Comparison of ENCODE assay signal across 13 cellular contexts in the genomic region with DNA sequence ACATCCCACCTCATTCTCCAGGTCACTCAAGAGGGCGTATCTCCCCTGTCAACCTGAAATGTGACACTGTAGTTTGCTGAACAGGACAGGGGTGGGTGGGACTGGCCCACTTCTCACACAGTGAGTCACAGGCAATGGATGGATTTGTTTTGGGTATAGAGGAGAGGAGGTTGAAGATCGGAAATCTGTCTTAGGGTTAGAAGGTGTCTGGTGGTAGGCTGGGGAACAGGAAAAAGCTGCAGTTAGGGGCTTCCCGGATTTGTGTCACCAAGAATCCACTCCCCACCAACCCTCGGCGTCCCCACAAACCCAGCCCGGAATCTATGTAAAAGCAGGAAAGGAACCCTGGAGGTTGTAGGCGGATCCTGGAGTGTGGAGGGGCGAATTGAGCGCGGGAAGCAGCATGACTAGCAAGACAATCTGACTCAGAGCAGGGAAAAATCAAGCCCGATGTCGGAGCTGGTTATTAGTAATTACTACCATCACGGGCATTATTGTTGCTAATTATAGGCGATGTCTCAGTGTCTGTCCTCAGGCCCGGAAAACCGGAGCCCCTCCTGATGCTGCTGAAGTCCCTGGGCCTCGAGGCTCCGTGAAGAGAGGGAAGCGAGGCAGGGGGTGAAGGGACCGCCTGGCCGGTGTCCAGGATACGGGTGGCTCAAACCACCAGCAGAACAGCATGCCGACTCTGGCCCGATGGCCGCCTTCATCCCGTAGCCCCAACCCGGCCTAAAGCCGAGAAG. TPM values are rescaled to one million over a fixed set of nuclear protein-coding genes. Genes with fewer than 3 reads are reported as not detected.
DNase-seq lines count a peak whose midpoint lies in the region; ATAC-seq and TF ChIP-seq lines count a peak whose summit lies in the region.
"Had no signal": no experiment of that assay in that cellular context is flagged by ENCODE, and none has a peak within 500 bp of the region (broad histone marks: within the 10 kb centered on the region; RNA-seq: fewer than 3 reads in every experiment).

No MANE protein-coding gene starts in this region.

- H3K27me3 ChIP-seq in HUES6 (ENCODE audit: control insufficient read depth, insufficient read depth, low read length) (peaks cover 95% of the 10 kb centered on the region), neuron (ENCODE audit: insufficient read depth, low read length) (peaks cover 29% of the 10 kb centered on the region), body of pancreas (peaks cover 0 to 21% of the 10 kb centered on the region in 2 donors)

- peaks cover 59% of the 10 kb centered on the region for H3K4me1 ChIP-seq in HUES6 (ENCODE audit: control insufficient read depth, insufficient read depth, low read length)
- peaks cover 7% of the 10 kb centered on the region for H3K4me1 ChIP-seq in neuron (ENCODE audit: insufficient read depth, low read length)
- H3K4me1 ChIP-seq in body of pancreas = peaks cover 32% of the 10 kb centered on the region

- H3K9ac ChIP-seq in HUES6 (ENCODE audit: low read length) = no peak overlapping the region

- no peak for TF ChIP-seq POLR2A in body of pancreas (IDR thresholded peaks at IDR 0.05)

- WGBS in body of pancreas, 2 donors = 2 to 6% methylated on average over 19 to 28 of the region's 28 CpGs

- H3K4me3 ChIP-seq in HUES6 (ENCODE audit: low read depth, low read length) (peak overlapping the region; percentile 65), epithelial cell of proximal tubule (ENCODE audit: low read depth, low read length) (peak overlapping the region; percentile 43), neuron (ENCODE audit: low read length) (peak overlapping the region; percentile 100), body of pancreas (no peak overlapping the region)

- DNase-seq in Daoy (ENCODE audit: low read depth) = peak; percentile 84
- DNase-seq in epithelial cell of proximal tubule (ENCODE audit: low read depth) = no peak
- DNase-seq in body of pancreas = no peak
- DNase-seq: activated CD4-positive, CD25-positive, alpha-beta regulatory T cell; activated naive CD4-positive, alpha-beta T cell treated with anti-CD3 and anti-CD28 coated beads, Interleukin-2, amount 10 ng/mL, durations not matched to agents 7 days and 5 days; SIG-M5; stimulated activated CD4-positive, alpha-beta T cell treated with anti-CD3 and anti-CD28 coated beads, Interleukin-2, amount 100 ng/mL, for 48 hours had no signal

- intact Hi-C loops in body of pancreas (cut with DNase I) = no loop called here

- TF ChIP-seq CTCF in epithelial cell of proximal tubule (conservative IDR thresholded peaks at IDR 0.05; ENCODE audit: low read depth, low read length) (no peak), body of pancreas (IDR thresholded peaks at IDR 0.05) (no peak)

- peak overlapping the region; percentile 93 for H2AFZ ChIP-seq in neuron (ENCODE audit: low read depth, low read length)

- H3K9me3 ChIP-seq in HUES6 (ENCODE audit: control insufficient read depth, insufficient read depth, low read depth, low read length) = no peaks in the 10 kb centered on the region
- H3K9me3 ChIP-seq in neuron (ENCODE audit: low read length) = peaks cover 3% of the 10 kb centered on the region
- H3K9me3 ChIP-seq in body of pancreas = no peaks in the 10 kb centered on the region

- H3K36me3 ChIP-seq in HUES6 (ENCODE audit: control insufficient read depth, insufficient read depth, low read length) = no peaks in the 10 kb centered on the region
- no peaks in the 10 kb centered on the region for H3K36me3 ChIP-seq in neuron (ENCODE audit: insufficient read depth, low read length)
- no peaks in the 10 kb centered on the region for H3K36me3 ChIP-seq in body of pancreas (replicated peaks in 1 of 2; ENCODE audit: insufficient read depth in 1 of 2, low read depth in 2 of 2)

- no peak for ATAC-seq in HG03196 (IDR thresholded peaks at IDR 0.05; ENCODE audit: unreplicated experiment)
- ATAC-seq in body of pancreas = no peak
- no peak for ATAC-seq in HG03439 (IDR thresholded peaks at IDR 0.05; ENCODE audit: unreplicated experiment)
- ATAC-seq in GM19452 (IDR thresholded peaks at IDR 0.05; ENCODE audit: unreplicated experiment) = no peak

- H3K27ac ChIP-seq in HUES6 (ENCODE audit: low read depth, low read length) = no peak overlapping the region
- H3K27ac ChIP-seq in body of pancreas = no peak overlapping the region
- H3K27ac ChIP-seq: HL-60 had no signal

RNA-seq across cellular contexts. Expression of a gene that starts 1.7 kb away (rescaled TPM):
- 14.1 and 19.0 TPM in 2 replicates for total RNA-seq in Daoy (2014; rRNA removed; shearing (Covaris generic))
- total RNA-seq in epithelial cell of proximal tubule (18.0 and 22.1 TPM in 2 replicates), body of pancreas (under 1 TPM in 1 of 2 donors, not detected in 1; 0.78 TPM)

Comparison
In these comparisons a context has a peak if more than half of its experiments do, and no peak if none do; other contexts are left out.
1. H3K4me3 ChIP-seq: peak in HUES6 (single experiment), epithelial cell of proximal tubule (single experiment) and neuron (single experiment); none in body of pancreas (0 of 2).